ENCODE assay signal across 9 cellular contexts in the genomic region with DNA sequence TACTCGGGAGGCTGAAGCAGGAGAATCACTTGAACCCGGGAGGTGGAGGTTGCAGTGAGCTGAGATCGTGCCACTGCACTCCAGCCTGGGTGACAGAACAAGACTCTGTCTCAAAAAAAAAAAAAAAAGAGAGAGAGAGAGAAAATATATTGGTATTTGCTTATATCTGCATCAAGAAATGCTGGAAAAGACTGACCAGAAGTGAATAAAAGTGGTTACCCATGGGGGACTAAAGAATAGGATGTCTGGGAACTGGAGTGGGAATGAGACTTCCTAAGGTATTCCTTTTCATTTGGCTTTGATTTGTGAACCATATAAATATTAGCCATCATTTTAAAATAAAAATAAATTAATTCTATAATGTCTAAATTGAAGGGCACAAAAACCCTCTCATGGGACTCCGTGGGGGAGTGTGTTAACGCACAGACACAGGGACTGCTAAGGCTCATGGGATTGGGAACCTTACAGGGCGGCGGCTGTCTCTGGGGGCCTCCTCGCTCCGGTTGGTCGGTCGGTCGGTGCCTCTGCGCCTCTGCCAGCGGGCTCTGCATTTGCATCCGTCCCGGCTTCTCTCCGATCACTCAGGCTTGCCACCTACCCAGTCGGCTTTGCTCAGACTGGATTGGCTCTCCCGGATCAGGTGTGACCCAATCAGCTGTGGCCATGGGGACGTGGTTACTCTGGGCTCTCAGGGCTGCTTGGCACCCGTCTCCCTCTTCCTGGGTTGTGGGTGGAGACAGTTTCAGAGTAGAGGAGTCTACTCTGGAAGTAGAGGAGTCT. TPM values are rescaled to one million over a fixed set of nuclear protein-coding genes. Genes with fewer than 3 reads are reported as not detected.
DNase-seq lines count a peak whose midpoint lies in the region; ATAC-seq and TF ChIP-seq lines count a peak whose summit lies in the region.
"Had no signal": no experiment of that assay in that cellular context is flagged by ENCODE, and none has a peak within 500 bp of the region (broad histone marks: within the 10 kb centered on the region; RNA-seq: fewer than 3 reads in every experiment).

No MANE protein-coding gene starts in this region.

- H3K36me3 Mint-ChIP-seq in WTC11 = no peaks in the 10 kb centered on the region

- no peak overlapping the region for H3K27ac Mint-ChIP-seq in WTC11

- peak overlapping the region; percentile 17 to 22 for H3K4me3 ChIP-seq in cardiac fibroblast (replicated peaks in 1 of 2; ENCODE audit: low read depth in 2 of 2, low read length in 2 of 2)
- H3K4me3 ChIP-seq: HAP-1 had no signal

- H3K9me3 Mint-ChIP-seq in WTC11 = no peaks in the 10 kb centered on the region

- peaks cover 23% of the 10 kb centered on the region for H3K27me3 Mint-ChIP-seq in WTC11 (ENCODE audit: low read depth)

- CTCF ChIA-PET in WTC11 (lab: Charles Lee) = interaction anchor here (0.7 to 1.3 kb wide), 4 partner anchors 24 to 460 kb away, joined by 3 to 5 read pairs (median 4); no protein-coding TSS in a partner anchor

- TF ChIP-seq CTCF in WTC11 (IDR thresholded peaks at IDR 0.05) (no peak), cardiac fibroblast (IDR thresholded peaks at IDR 0.05; ENCODE audit: low read depth, low read length) (no peak)

- peak overlapping the region; percentile 43 for H3K4me3 Mint-ChIP-seq in WTC11

- ATAC-seq in GM21825 (IDR thresholded peaks at IDR 0.05; ENCODE audit: unreplicated experiment) (peak; percentile 74), WTC11 (peak; percentile 99), HG02938 (IDR thresholded peaks at IDR 0.05; ENCODE audit: unreplicated experiment) (no peak)

- DNase-seq in COR-L47 (lab: John Stamatoyannopoulos, UW) (peak; percentile 96), NCI-H146 treated with DMSO at 0.1 percent for 48 hours (lab: John Stamatoyannopoulos, UW; ENCODE audit: unreplicated experiment) (peak; percentile 81), WTC11 (ENCODE audit: low spot score) (peak; percentile 75), cardiac fibroblast (ENCODE audit: low read depth in 2 of 2) (peak; percentile 59 to 67), iris pigment epithelial cell (ENCODE audit: low read depth) (peak; percentile 85)
- peak; percentile 41 to 53 for DNase-seq in stimulated activated CD4-positive, alpha-beta T cell treated with anti-CD3 and anti-CD28 coated beads, Interleukin-12 subunit alpha, Interleukin-12 subunit beta, amount 100 ng/mL, for 24 hours (ENCODE audit: low read depth in 2 of 2)

- peaks cover 9% of the 10 kb centered on the region for H3K4me1 Mint-ChIP-seq in WTC11

- POLR2A ChIA-PET in WTC11 (lab: Charles Lee) = no interaction called here

TF ChIP-seq in WTC11, 78 proteins besides CTCF, POLR2A, EP300 and RAD21:
- TF ChIP-seq, protein P1, sequence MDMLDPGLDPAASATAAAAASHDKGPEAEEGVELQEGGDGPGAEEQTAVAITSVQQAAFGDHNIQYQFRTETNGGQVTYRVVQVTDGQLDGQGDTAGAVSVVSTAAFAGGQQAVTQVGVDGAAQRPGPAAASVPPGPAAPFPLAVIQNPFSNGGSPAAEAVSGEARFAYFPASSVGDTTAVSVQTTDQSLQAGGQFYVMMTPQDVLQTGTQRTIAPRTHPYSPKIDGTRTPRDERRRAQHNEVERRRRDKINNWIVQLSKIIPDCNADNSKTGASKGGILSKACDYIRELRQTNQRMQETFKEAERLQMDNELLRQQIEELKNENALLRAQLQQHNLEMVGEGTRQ (CRISPR knock-in tag; IDR thresholded peaks at IDR 0.05) = peak; percentile 70
- no peak for TF ChIP-seq NR1H2 (CRISPR knock-in tag; IDR thresholded peaks at IDR 0.05)
- peak; percentile 40; the same call in 1 of the 2 replicates for TF ChIP-seq NFYB (CRISPR knock-in tag; conservative IDR thresholded peaks at IDR 0.05; ENCODE audit: low read depth)
- no peak for TF ChIP-seq NFE2L1 (CRISPR knock-in tag; IDR thresholded peaks at IDR 0.05)
- TF ChIP-seq, protein P2, sequence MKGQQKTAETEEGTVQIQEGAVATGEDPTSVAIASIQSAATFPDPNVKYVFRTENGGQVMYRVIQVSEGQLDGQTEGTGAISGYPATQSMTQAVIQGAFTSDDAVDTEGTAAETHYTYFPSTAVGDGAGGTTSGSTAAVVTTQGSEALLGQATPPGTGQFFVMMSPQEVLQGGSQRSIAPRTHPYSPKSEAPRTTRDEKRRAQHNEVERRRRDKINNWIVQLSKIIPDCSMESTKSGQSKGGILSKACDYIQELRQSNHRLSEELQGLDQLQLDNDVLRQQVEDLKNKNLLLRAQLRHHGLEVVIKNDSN (CRISPR knock-in tag; IDR thresholded peaks at IDR 0.05) = peak; percentile 61; the same call in 1 of the 2 replicates
- TF ChIP-seq, protein P3, sequence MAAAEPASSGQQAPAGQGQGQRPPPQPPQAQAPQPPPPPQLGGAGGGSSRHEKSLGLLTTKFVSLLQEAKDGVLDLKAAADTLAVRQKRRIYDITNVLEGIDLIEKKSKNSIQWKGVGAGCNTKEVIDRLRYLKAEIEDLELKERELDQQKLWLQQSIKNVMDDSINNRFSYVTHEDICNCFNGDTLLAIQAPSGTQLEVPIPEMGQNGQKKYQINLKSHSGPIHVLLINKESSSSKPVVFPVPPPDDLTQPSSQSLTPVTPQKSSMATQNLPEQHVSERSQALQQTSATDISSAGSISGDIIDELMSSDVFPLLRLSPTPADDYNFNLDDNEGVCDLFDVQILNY (CRISPR knock-in tag; IDR thresholded peaks at IDR 0.05) = no peak
- no peak for TF ChIP-seq NR2C2 (CRISPR knock-in tag; IDR thresholded peaks at IDR 0.05)
- TF ChIP-seq, protein P4, sequence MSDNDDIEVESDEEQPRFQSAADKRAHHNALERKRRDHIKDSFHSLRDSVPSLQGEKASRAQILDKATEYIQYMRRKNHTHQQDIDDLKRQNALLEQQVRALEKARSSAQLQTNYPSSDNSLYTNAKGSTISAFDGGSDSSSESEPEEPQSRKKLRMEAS (CRISPR knock-in tag; IDR thresholded peaks at IDR 0.05) = peak; percentile 65; the same call in 1 of the 2 replicates

RNA-seq across cellular contexts. Expression of a gene that starts 12.7 kb away (rescaled TPM):
- total RNA-seq in WTC11 (2021) = 84.9 to 101 TPM (median 93.4 TPM) in 3 replicates
